17 cellular contexts compared by ENCODE assay signal in genomic region chr18:75066936-75067335, GRCh38.
DNase-seq lines count a peak whose midpoint lies in the region; ATAC-seq, FAIRE-seq and TF ChIP-seq lines count a peak whose summit lies in the region.
"Had no signal": no experiment of that assay in that cellular context is flagged by ENCODE, and none has a peak within 500 bp of the region (broad histone marks: within the 10 kb centered on the region; RNA-seq: fewer than 3 reads in every experiment).

No MANE protein-coding gene starts in this region.

- H3K9me3 ChIP-seq in CD4-positive, CD25-positive, alpha-beta regulatory T cell (ENCODE audit: control insufficient read depth in 2 of 2, low read length in 2 of 2) = no peaks in the 10 kb centered on the region
- no peaks in the 10 kb centered on the region for H3K9me3 ChIP-seq in neural progenitor cell (ENCODE audit: low read depth)

- no peaks in the 10 kb centered on the region for H3F3A ChIP-seq in neural progenitor cell (ENCODE audit: low read depth)

- H3K27ac Mint-ChIP-seq in CD4-positive, CD25-positive, alpha-beta regulatory T cell = peak overlapping the region in 2 of 3 donors; percentile 75 to 76
- no peak overlapping the region for H3K27ac Mint-ChIP-seq in neural progenitor cell

- no peak overlapping the region for H2AFZ ChIP-seq in neural progenitor cell (replicated peaks)

- peak overlapping the region in 3 of 4 donors; percentile 13 to 62 (median 48) for H3K4me3 Mint-ChIP-seq in CD4-positive, CD25-positive, alpha-beta regulatory T cell
- no peak overlapping the region for H3K4me3 Mint-ChIP-seq in neural progenitor cell
- H3K4me3 Mint-ChIP-seq: B cell had no signal

- H4K20me1 ChIP-seq in neural progenitor cell (ENCODE audit: low read depth) = no peaks in the 10 kb centered on the region

- no peak overlapping the region for H3K4me3 ChIP-seq in CD4-positive, CD25-positive, alpha-beta regulatory T cell (ENCODE audit: low read depth, low read length)
- H3K4me3 ChIP-seq in neural progenitor cell = no peak overlapping the region

- H3K4me2 ChIP-seq in neural progenitor cell = no peak overlapping the region

- no peaks in the 10 kb centered on the region for H3K9me3 Mint-ChIP-seq in CD4-positive, CD25-positive, alpha-beta regulatory T cell
- no peaks in the 10 kb centered on the region for H3K9me3 Mint-ChIP-seq in neural progenitor cell

- no peaks in the 10 kb centered on the region for H3K27me3 ChIP-seq in CD4-positive, CD25-positive, alpha-beta regulatory T cell (ENCODE audit: control insufficient read depth, insufficient read depth, low read length)
- no peaks in the 10 kb centered on the region for H3K27me3 ChIP-seq in neural progenitor cell

- H3K27ac ChIP-seq in CD4-positive, CD25-positive, alpha-beta regulatory T cell (ENCODE audit: insufficient read depth, low read length, poor library complexity, severe bottlenecking) = no peak overlapping the region
- no peak overlapping the region for H3K27ac ChIP-seq in neural progenitor cell

- no peak for ATAC-seq in CD4-positive, CD25-positive, alpha-beta regulatory T cell (ENCODE audit: low read depth in 2 of 2)
- ATAC-seq in HG02885 (IDR thresholded peaks at IDR 0.05; ENCODE audit: poor library complexity, unreplicated experiment) (peak; percentile 31), GM21423 (IDR thresholded peaks at IDR 0.05; ENCODE audit: unreplicated experiment) (no peak)

- H3K4me1 ChIP-seq in CD4-positive, CD25-positive, alpha-beta regulatory T cell (ENCODE audit: control insufficient read depth, insufficient read depth, low read length, poor library complexity, severe bottlenecking) = peaks cover 31% of the 10 kb centered on the region
- no peaks in the 10 kb centered on the region for H3K4me1 ChIP-seq in neural progenitor cell

- H3K36me3 ChIP-seq in CD4-positive, CD25-positive, alpha-beta regulatory T cell (ENCODE audit: control insufficient read depth, insufficient read depth, low read length) = peaks cover 5% of the 10 kb centered on the region
- H3K36me3 ChIP-seq in neural progenitor cell = no peaks in the 10 kb centered on the region

- no peak for TF ChIP-seq CTCF in neural progenitor cell (IDR thresholded peaks at IDR 0.05)

- FAIRE-seq in urothelium cell line (lab: Jason Lieb, UNC) = no peak

- H3K27me3 Mint-ChIP-seq in CD4-positive, CD25-positive, alpha-beta regulatory T cell = no peaks in the 10 kb centered on the region
- H3K27me3 Mint-ChIP-seq in neural progenitor cell (ENCODE audit: insufficient read depth, low read depth) = peaks cover 3% of the 10 kb centered on the region
- H3K27me3 Mint-ChIP-seq: B cell had no signal

- peaks cover 9 to 54% (median 34%) of the 10 kb centered on the region in 4 donors for H3K4me1 Mint-ChIP-seq in CD4-positive, CD25-positive, alpha-beta regulatory T cell
- peaks cover 10% of the 10 kb centered on the region for H3K4me1 Mint-ChIP-seq in neural progenitor cell

- H3K9ac ChIP-seq in neural progenitor cell = no peak overlapping the region

- H3K36me3 Mint-ChIP-seq in CD4-positive, CD25-positive, alpha-beta regulatory T cell = peaks cover 21% of the 10 kb centered on the region
- no peaks in the 10 kb centered on the region for H3K36me3 Mint-ChIP-seq in neural progenitor cell

- DNase-seq in CD4-positive, CD25-positive, alpha-beta regulatory T cell = peak in 1 of 3 donors; percentile 37
- DNase-seq in NOMO-1 treated with dmso at 0.1 percent for 144 hours (lab: John Stamatoyannopoulos, UW; ENCODE audit: unreplicated experiment) (peak; percentile 20), islet precursor cell (peak; percentile 55), NCI-H146 treated with DMSO at 0.1 percent for 48 hours (lab: John Stamatoyannopoulos, UW; ENCODE audit: unreplicated experiment) (no peak), neural progenitor cell (ENCODE audit: low spot score) (no peak), urothelium cell line (ENCODE audit: low spot score) (no peak)
- DNase-seq: DMS153, EL, H7, Karpas-422, NCI-H146, NCI-H446 treated with DMSO at 0.1 percent for 48 hours, NCI-H774, SIG-M5 had no signal

- H3K79me2 ChIP-seq in neural progenitor cell (ENCODE audit: low read depth) = no peaks in the 10 kb centered on the region

Comparison
In these comparisons a context has a peak if more than half of its experiments do, and no peak if none do; other contexts are left out.
1. DNase-seq: peak in NOMO-1 treated with dmso at 0.1 percent for 144 hours (single experiment) and islet precursor cell (single experiment); none in NCI-H146 treated with DMSO at 0.1 percent for 48 hours (single experiment), neural progenitor cell (single experiment) and urothelium cell line (single experiment).